In the genomic region with DNA sequence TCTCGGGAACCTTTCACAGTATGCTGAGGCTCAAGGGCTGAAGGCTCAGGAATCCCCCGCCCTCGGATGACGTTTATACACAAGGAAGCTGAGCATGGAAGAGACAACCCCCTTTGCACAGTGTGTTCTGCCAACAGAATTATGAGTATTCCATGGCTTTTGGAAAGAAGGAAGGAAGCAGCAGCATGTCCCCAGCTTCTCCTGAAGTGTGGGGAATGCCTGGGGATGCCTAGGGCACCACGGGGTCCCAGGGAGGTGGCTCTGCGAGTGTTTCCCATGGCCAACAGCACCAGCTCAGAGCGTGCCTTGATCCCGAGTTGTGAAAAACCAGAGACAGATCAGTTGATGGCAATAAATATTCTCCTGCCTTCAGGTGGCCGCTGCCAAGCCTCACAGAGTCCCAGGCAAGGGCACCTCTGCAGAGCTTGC, we compare ENCODE assay signal across 15 cellular contexts.
DNase-seq lines count a peak whose midpoint lies in the region; ATAC-seq, FAIRE-seq and TF ChIP-seq lines count a peak whose summit lies in the region.
"Had no signal": no experiment of that assay in that cellular context is flagged by ENCODE, and none has a peak within 500 bp of the region (broad histone marks: within the 10 kb centered on the region; RNA-seq: fewer than 3 reads in every experiment).

No MANE protein-coding gene starts in this region.

- no peak for TF ChIP-seq POLR2A in HepG2 (IDR thresholded peaks at IDR 0.05; ENCODE audit: insufficient read depth in 1 of 2, low read depth in 2 of 2, low read length in 2 of 2)

- BruUV-seq in HepG2 (replicated peaks; lab: Mats Ljungman, UMichigan) = no TSS peak

- H3F3A ChIP-seq in MM.1S (ENCODE audit: insufficient read depth, low read length) = peaks cover 20% of the 10 kb centered on the region

- in situ Hi-C loops in HepG2 (cut with HindIII; ENCODE audit: extremely low pct_ligation_motif_present, low pct_unique_long_range_greater_than_20kb) = no loop called here

- no peak for FAIRE-seq in HepG2 (lab: Jason Lieb, UNC)
- FAIRE-seq: A549, GM12878 had no signal

- no peak overlapping the region for H3K9ac ChIP-seq in liver (ENCODE audit: low read depth in 1 of 2, low read length in 2 of 2)
- H3K9ac ChIP-seq in HepG2 (ENCODE audit: insufficient read depth, low read depth, low read length) = no peak overlapping the region
- H3K9ac ChIP-seq in MM.1S (ENCODE audit: low read length) = no peak overlapping the region

- H3K36me3 ChIP-seq in liver (ENCODE audit: control insufficient read depth in 4 of 4, insufficient read depth in 3 of 4, low read depth in 1 of 4, low read length in 3 of 4) = peaks cover 0 to 2% (median 0%) of the 10 kb centered on the region in 4 donors
- no peaks in the 10 kb centered on the region for H3K36me3 ChIP-seq in HepG2 (replicated peaks in 1 of 2; ENCODE audit: control insufficient read depth in 1 of 2, insufficient read depth in 2 of 2, low read length in 2 of 2)
- no peaks in the 10 kb centered on the region for H3K36me3 ChIP-seq in psoas muscle (ENCODE audit: insufficient read depth in 1 of 2, low read depth in 1 of 2)
- H3K36me3 ChIP-seq in MM.1S (replicated peaks; ENCODE audit: insufficient read depth, low read length) = no peaks in the 10 kb centered on the region

- POLR2A ChIA-PET in HepG2 (lab: Yijun Ruan, JAX) = no interaction called here

- H3K4me3 ChIP-seq in liver (ENCODE audit: low read depth in 1 of 3, low read length in 3 of 3) (no peak overlapping the region), HepG2 (replicated peaks in 1 of 3; ENCODE audit: insufficient read depth in 1 of 3, low read depth in 2 of 3, low read length in 3 of 3) (no peak overlapping the region), right cardiac atrium (ENCODE audit: low read length) (no peak overlapping the region), psoas muscle (peak overlapping the region; percentile 37), MM.1S (ENCODE audit: low read length) (no peak overlapping the region)
- H3K4me3 ChIP-seq: A549, GM12878 had no signal

- no peaks in the 10 kb centered on the region for H3K9me2 ChIP-seq in MM.1S (replicated peaks; ENCODE audit: insufficient read depth, low read length)

- H3K9me3 ChIP-seq in liver (ENCODE audit: control insufficient read depth in 4 of 4, low read length in 3 of 4) (no peaks in the 10 kb centered on the region), HepG2 (ENCODE audit: low read length) (no peaks in the 10 kb centered on the region), right cardiac atrium (ENCODE audit: control insufficient read depth, low read length) (no peaks in the 10 kb centered on the region), psoas muscle (no peaks in the 10 kb centered on the region), MM.1S (replicated peaks; ENCODE audit: insufficient read depth, low read length) (no peaks in the 10 kb centered on the region)
- H3K9me3 ChIP-seq: A549 had no signal

- no peak for TF ChIP-seq EP300 in HepG2 (IDR thresholded peaks at IDR 0.05; ENCODE audit: low read depth in 2 of 2, low read length in 2 of 2)
- TF ChIP-seq EP300 in HepG2 (CRISPR knock-in tag; IDR thresholded peaks at IDR 0.05; ENCODE audit: borderline replicate concordance) = no peak

- H3K4me1 ChIP-seq in liver (ENCODE audit: control insufficient read depth in 4 of 4, insufficient read depth in 4 of 4, low read length in 3 of 4) (peaks cover 6 to 22% (median 18%) of the 10 kb centered on the region in 4 donors), HepG2 (ENCODE audit: insufficient read depth, low read length) (peaks cover 7% of the 10 kb centered on the region), right cardiac atrium (ENCODE audit: control insufficient read depth, insufficient read depth, low read length) (peaks cover 32% of the 10 kb centered on the region), psoas muscle (peaks cover 70% of the 10 kb centered on the region), MM.1S (ENCODE audit: low read length) (peaks cover 34% of the 10 kb centered on the region)
- H3K4me1 ChIP-seq: A549 had no signal

- H3K79me2 ChIP-seq in HepG2 (ENCODE audit: insufficient read depth, low read length) (no peaks in the 10 kb centered on the region), MM.1S (ENCODE audit: low read length) (no peaks in the 10 kb centered on the region)

- no peak overlapping the region for H2AFZ ChIP-seq in HepG2 (ENCODE audit: low read length)
- no peak overlapping the region for H2AFZ ChIP-seq in MM.1S (ENCODE audit: low read length)

- H4K20me1 ChIP-seq in HepG2 (ENCODE audit: insufficient read depth, low read length) (no peaks in the 10 kb centered on the region), MM.1S (ENCODE audit: insufficient read depth, low read length) (no peaks in the 10 kb centered on the region)

- H3K27ac ChIP-seq in liver (ENCODE audit: low read depth in 1 of 2, low read length in 2 of 2) (no peak overlapping the region), HepG2 (ENCODE audit: extremely low read length, insufficient read depth, low read length) (no peak overlapping the region), right cardiac atrium (ENCODE audit: low read length) (peak overlapping the region; percentile 88), psoas muscle (peak overlapping the region; percentile 96), MM.1S (ENCODE audit: low read length) (no peak overlapping the region)
- H3K27ac ChIP-seq: A549, foreskin keratinocyte had no signal

- H3K4me2 ChIP-seq in HepG2 (ENCODE audit: low read depth, low read length) (no peak overlapping the region), MM.1S (ENCODE audit: low read depth, low read length) (no peak overlapping the region)
- H3K4me2 ChIP-seq: A549 had no signal

- ATAC-seq in HepG2 (no peak), right cardiac atrium (peak; percentile 82 to 83), psoas muscle (peak; percentile 31 to 54 (median 42)), GM18498 (IDR thresholded peaks at IDR 0.05; ENCODE audit: unreplicated experiment) (no peak), GM21619 (IDR thresholded peaks at IDR 0.05; ENCODE audit: unreplicated experiment) (no peak)
- ATAC-seq: foreskin keratinocyte, GM12878 had no signal

- intact Hi-C loops in HepG2 (cut with micrococcal nuclease; ENCODE audit: unreplicated experiment) (no loop called here), right cardiac atrium (cut with DNase I) (no loop called here), psoas muscle (cut with DNase I) (loop anchor here in 1 of 2 donors (10.0 kb wide), 1 partner anchor 141 kb away; no protein-coding TSS in a partner anchor)

- no peaks in the 10 kb centered on the region for H3K27me3 ChIP-seq in liver (ENCODE audit: control insufficient read depth in 4 of 4, insufficient read depth in 4 of 4, low read length in 3 of 4)
- H3K27me3 ChIP-seq in HepG2 (ENCODE audit: control insufficient read depth in 1 of 2, insufficient read depth in 2 of 2, low read length in 2 of 2) = no peaks in the 10 kb centered on the region
- H3K27me3 ChIP-seq in right cardiac atrium (ENCODE audit: control insufficient read depth, insufficient read depth) = no peaks in the 10 kb centered on the region
- H3K27me3 ChIP-seq in psoas muscle (ENCODE audit: insufficient read depth in 3 of 3, low read length in 2 of 3) = no peaks in the 10 kb centered on the region
- H3K27me3 ChIP-seq in MM.1S (replicated peaks; ENCODE audit: insufficient read depth, low read length) = no peaks in the 10 kb centered on the region
- H3K27me3 ChIP-seq: foreskin keratinocyte had no signal

- TF ChIP-seq CTCF in liver (IDR thresholded peaks at IDR 0.05; ENCODE audit: low read depth, low read length, missing input control) (no peak), HepG2 (CRISPR knock-in tag; IDR thresholded peaks at IDR 0.05) (no peak), psoas muscle (IDR thresholded peaks at IDR 0.05) (no peak), MM.1S (IDR thresholded peaks at IDR 0.05; ENCODE audit: low read length) (no peak)

- CTCF ChIA-PET in HepG2 (lab: Yijun Ruan, JAX; ENCODE audit: low intra/inter-chr PET ratio, low total read pairs) = no interaction called here

- 88% methylated on average over 9 of the region's 9 CpGs for WGBS in liver
- WGBS in HepG2 (ENCODE audit: low lambda C conversion rate) = 80% methylated on average over 9 of the region's 9 CpGs
- 40% methylated on average over 9 of the region's 9 CpGs for WGBS in right cardiac atrium
- 14 to 23% (median 15%) methylated on average over 9 of the region's 9 CpGs for whole genome bisulfite sequencing in psoas muscle, 3 donors

- DNase-seq in HepG2 (ENCODE audit: low spot score) (no peak), right cardiac atrium (peak; percentile 76 to 91 (median 79)), psoas muscle (peak; percentile 72 to 89), MM.1S (no peak), SK-N-DZ (ENCODE audit: low spot score) (no peak)
- DNase-seq: central memory CD4-positive, alpha-beta T cell; DMS 273 treated with DMSO at 0.1 percent for 48 hours; foreskin keratinocyte; NCI-H510A treated with DMSO at 0.1 percent for 48 hours; RPMI8226 had no signal

- TF ChIP-seq RAD21 in liver (IDR thresholded peaks at IDR 0.05) (no peak), HepG2 (CRISPR knock-in tag; IDR thresholded peaks at IDR 0.05) (no peak)

TF ChIP-seq in liver, 16 proteins besides CTCF, POLR2A, EP300 and RAD21:
- TF ChIP-seq ATF3 (IDR thresholded peaks at IDR 0.05) (no peak), NR2F2 (IDR thresholded peaks at IDR 0.05) (peak; percentile 28), SP1 (IDR thresholded peaks at IDR 0.05) (peak; percentile 26)
TF ChIP-seq in liver: peak in this region for 2.

TF ChIP-seq in HepG2, 621 proteins besides CTCF, POLR2A, EP300 and RAD21 (continues in another document):
- no peak for TF ChIP-seq NFKB2 (CRISPR knock-in tag; IDR thresholded peaks at IDR 0.05; ENCODE audit: borderline replicate concordance)
- TF ChIP-seq, protein P1, sequence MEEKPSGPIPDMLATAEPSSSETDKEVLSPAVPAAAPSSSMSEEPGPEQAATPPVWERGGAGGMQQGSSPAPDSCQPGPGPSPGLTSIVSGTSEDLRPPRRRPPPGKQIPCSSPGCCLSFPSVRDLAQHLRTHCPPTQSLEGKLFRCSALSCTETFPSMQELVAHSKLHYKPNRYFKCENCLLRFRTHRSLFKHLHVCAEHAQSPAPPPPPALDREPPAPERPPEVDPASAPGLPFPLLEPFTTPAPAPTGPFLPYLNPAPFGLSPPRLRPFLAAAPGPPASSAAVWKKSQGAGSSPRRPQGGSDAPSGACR (CRISPR knock-in tag; IDR thresholded peaks at IDR 0.05) = no peak
- TF ChIP-seq ZNF788 (CRISPR knock-in tag; IDR thresholded peaks at IDR 0.05; ENCODE audit: borderline replicate concordance) = no peak
- TF ChIP-seq, protein P2, sequence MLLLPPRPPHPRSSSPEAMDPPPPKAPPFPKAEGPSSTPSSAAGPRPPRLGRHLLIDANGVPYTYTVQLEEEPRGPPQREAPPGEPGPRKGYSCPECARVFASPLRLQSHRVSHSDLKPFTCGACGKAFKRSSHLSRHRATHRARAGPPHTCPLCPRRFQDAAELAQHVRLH (CRISPR knock-in tag; IDR thresholded peaks at IDR 0.05; ENCODE audit: borderline replicate concordance, low read depth) = no peak

Comparison
In these comparisons a context has a peak if more than half of its experiments do, and no peak if none do; other contexts are left out.
1. H3K27ac ChIP-seq: peak in right cardiac atrium (single experiment) and psoas muscle (single experiment); none in liver (0 of 2), HepG2 (single experiment) and MM.1S (single experiment).
2. ATAC-seq: peak in right cardiac atrium (2 of 2) and psoas muscle (4 of 4); none in HepG2 (single experiment), GM18498 (single experiment) and GM21619 (single experiment).
3. DNase-seq: peak in right cardiac atrium (3 of 3) and psoas muscle (2 of 2); none in HepG2 (single experiment), MM.1S (single experiment) and SK-N-DZ (single experiment).